8 cellular contexts compared by ENCODE assay signal in genomic region chr12:102061556-102062418, GRCh38. TPM values are rescaled to one million over a fixed set of nuclear protein-coding genes. Genes with fewer than 3 reads are reported as not detected.
DNase-seq lines count a peak whose midpoint lies in the region; ATAC-seq and TF ChIP-seq lines count a peak whose summit lies in the region.

Gene WASHC3, minus strand, starts transcription at chr12:102061991. Its CDS starts 29 bp downstream, at chr12:102061962.

- intact Hi-C loops in natural killer cell (cut with micrococcal nuclease), result loop anchor here (1.0 kb wide), 1 partner anchor 59 kb away; the partner anchor contains the start of genes NUP37 and PARPBP

- ATAC-seq in natural killer cell, result peak; percentile 92 to 97 (median 94)

- peak within 1 kb of the TSS; percentile 97 to 99 for H3K27ac Mint-ChIP-seq in natural killer cell

- peaks cover 9% of the 10 kb centered on the region for H3K36me3 Mint-ChIP-seq in natural killer cell

- TF ChIP-seq CTCF in natural killer cell (IDR thresholded peaks at IDR 0.05), result no peak

- peak; percentile 91 for DNase-seq in ELF-1 (ENCODE audit: low read depth, low spot score)
- peak; percentile 84 for DNase-seq in H7
- DNase-seq in M059J (ENCODE audit: low read depth), result peak; percentile 93
- peak; percentile 90 to 91 for DNase-seq in SHP77 (lab: John Stamatoyannopoulos, UW)
- DNase-seq in activated effector memory CD4-positive, alpha-beta T cell treated with Interleukin-2 at 50 U/mL for 16 hours, result peak; percentile 93
- peak; percentile 93 for DNase-seq in fibroblast of peridontal ligament (ENCODE audit: extremely low read depth)
- DNase-seq in natural killer cell, result peak; percentile 90
- peak; percentile 97 for DNase-seq in stimulated activated naive CD4-positive, alpha-beta T cell treated with Interleukin-2 at 50 U/mL for 16 hours (lab: John Stamatoyannopoulos, UW)

- H3K27me3 Mint-ChIP-seq in natural killer cell (ENCODE audit: low read depth in 2 of 2), result peaks cover 0 to 8% of the 10 kb centered on the region in 2 donors

- peaks cover 14 to 23% of the 10 kb centered on the region in 2 donors for H3K4me1 Mint-ChIP-seq in natural killer cell

- peak within 1 kb of the TSS; percentile 64 for H3K4me3 ChIP-seq in H7 (ENCODE audit: insufficient read depth, low read depth, low read length)

- no peaks in the 10 kb centered on the region for H3K36me3 ChIP-seq in H7 (replicated peaks; ENCODE audit: control insufficient read depth, insufficient read depth, low read length)

- no peaks in the 10 kb centered on the region for H3K9me3 Mint-ChIP-seq in natural killer cell

- H3K27me3 ChIP-seq in H7 (ENCODE audit: control insufficient read depth, insufficient read depth, low read length), result no peaks in the 10 kb centered on the region; the same call in 1 of the 2 replicates

- H3K4me3 Mint-ChIP-seq in natural killer cell, result peak within 1 kb of the TSS; percentile 96

RNA-seq across cellular contexts. Expression of gene WASHC3, which starts in this region (rescaled TPM):
- 9.8 and 13.6 TPM in 2 replicates for total RNA-seq in H7 (2014; rRNA removed; shearing (Covaris generic))
- total RNA-seq in M059J (2014; rRNA removed; shearing (Covaris generic)), result 119 and 127 TPM in 2 replicates
- total RNA-seq in natural killer cell, result 10 to 100 TPM; 34.6 to 43.2 (median 41.4) TPM

Comparison
In these comparisons a context has a peak if more than half of its experiments do, and no peak if none do; other contexts are left out.
1. Peak in every context shown above with its lines: DNase-seq, ATAC-seq and H3K4me3 ChIP-seq.